Comparison of ENCODE assay signal across 11 cellular contexts in genomic region chr9:130329061-130329460, GRCh38.
"Had no signal": no experiment of that assay in that cellular context is flagged by ENCODE, and none has a peak within 500 bp of the region (broad histone marks: within the 10 kb centered on the region; RNA-seq: fewer than 3 reads in every experiment).

No MANE protein-coding gene starts in this region.

- H3K9ac ChIP-seq: neural progenitor cell had no signal

- H3K36me3 Mint-ChIP-seq: neural progenitor cell; stimulated activated memory B cell treated with anti-CD40 and anti-IgM and Interleukin-4, amounts not matched to agents 10 μg/mL and 1 μg/mL and 100 μg/mL, for 72 hours had no signal

- H3K27ac ChIP-seq: hepatocyte, neural progenitor cell, SK-N-MC had no signal

- H3K4me3 ChIP-seq: hepatocyte, neural progenitor cell, SK-N-MC, tibial nerve had no signal

- H3K36me3 ChIP-seq: neural progenitor cell, tibial nerve had no signal

- H3K27ac Mint-ChIP-seq: dendritic cell treated with granulocyte-macrophage colony-stimulating factor and Interleukin-4, amounts not matched to agents 40 ng/mL and 50 ng/mL, for 4 days; neural progenitor cell; stimulated activated memory B cell treated with anti-CD40 and anti-IgM and Interleukin-4, amounts not matched to agents 10 μg/mL and 1 μg/mL and 100 μg/mL, for 72 hours had no signal

- H3K4me3 Mint-ChIP-seq: dendritic cell treated with granulocyte-macrophage colony-stimulating factor and Interleukin-4, amounts not matched to agents 40 ng/mL and 50 ng/mL, for 4 days; neural progenitor cell; stimulated activated memory B cell treated with anti-CD40 and anti-IgM and Interleukin-4, amounts not matched to agents 10 μg/mL and 1 μg/mL and 100 μg/mL, for 72 hours had no signal

- H3K9me3 ChIP-seq: tibial nerve had no signal

- DNase-seq: activated CD4-positive, CD25-positive, alpha-beta regulatory T cell treated with anti-CD3 and anti-CD28 coated beads, Interleukin-2, amount 50 U/mL, for 72 hours; activated naive CD4-positive, alpha-beta T cell; aorta; effector memory CD4-positive, alpha-beta T cell; mesendoderm had no signal

- H3K4me1 Mint-ChIP-seq: stimulated activated memory B cell treated with anti-CD40 and anti-IgM and Interleukin-4, amounts not matched to agents 10 μg/mL and 1 μg/mL and 100 μg/mL, for 72 hours had no signal

- H3K9me3 Mint-ChIP-seq: dendritic cell treated with granulocyte-macrophage colony-stimulating factor and Interleukin-4, amounts not matched to agents 40 ng/mL and 50 ng/mL, for 4 days; neural progenitor cell; stimulated activated memory B cell treated with anti-CD40 and anti-IgM and Interleukin-4, amounts not matched to agents 10 μg/mL and 1 μg/mL and 100 μg/mL, for 72 hours had no signal

- ATAC-seq: stimulated activated memory B cell treated with anti-CD40 and anti-IgM and Interleukin-4, amounts not matched to agents 10 μg/mL and 1 μg/mL and 100 μg/mL, for 72 hours had no signal

- H3K27me3 ChIP-seq: neural progenitor cell had no signal
